15 cellular contexts compared by ENCODE assay signal in genomic region chr15:75622505-75622904, GRCh38. TPM values are rescaled to one million over a fixed set of nuclear protein-coding genes. Genes with fewer than 3 reads are reported as not detected.
DNase-seq lines count a peak whose midpoint lies in the region; ATAC-seq and TF ChIP-seq lines count a peak whose summit lies in the region.
"Had no signal": no experiment of that assay in that cellular context is flagged by ENCODE, and none has a peak within 500 bp of the region (broad histone marks: within the 10 kb centered on the region; RNA-seq: fewer than 3 reads in every experiment).

No MANE protein-coding gene starts in this region.

- no peaks in the 10 kb centered on the region for H3K9me3 Mint-ChIP-seq in stimulated activated naive CD8-positive, alpha-beta T cell treated with anti-CD3 and anti-CD28 coated beads, Interleukin-15, Interleukin-2, amounts not matched to agents 100 ng/mL and 50 ng/mL, for 24 hours
- no peaks in the 10 kb centered on the region for H3K9me3 Mint-ChIP-seq in immature natural killer cell
- H3K9me3 Mint-ChIP-seq: endodermal cell had no signal

- H3K9me3 ChIP-seq in T-helper 17 cell (ENCODE audit: control insufficient read depth, low read length, poor library complexity, severe bottlenecking) (no peaks in the 10 kb centered on the region), upper lobe of right lung (no peaks in the 10 kb centered on the region)
- H3K9me3 ChIP-seq: Caco-2 had no signal

- peaks cover 25% of the 10 kb centered on the region for H3K4me1 ChIP-seq in upper lobe of right lung
- H3K4me1 ChIP-seq: parathyroid adenoma had no signal

- no peak for TF ChIP-seq CTCF in upper lobe of right lung (IDR thresholded peaks at IDR 0.05)

- no peak for DNase-seq in stimulated activated naive CD8-positive, alpha-beta T cell treated with anti-CD3 and anti-CD28 coated beads, Interleukin-15, Interleukin-2, amounts not matched to agents 100 U/mL and 50 U/mL, for 24 hours
- no peak for DNase-seq in T-helper 17 cell
- no peak for DNase-seq in immature natural killer cell
- no peak for DNase-seq in upper lobe of right lung
- no peak for DNase-seq in NCI-H446 treated with DMSO at 0.1 percent for 48 hours (lab: John Stamatoyannopoulos, UW)
- no peak for DNase-seq in iPS-NIHi11 (ENCODE audit: low spot score)
- DNase-seq: Caco-2; endodermal cell; glutamatergic neuron; KG1; NCI-H1092 treated with DMSO at 0.1 percent for 48 hours; stimulated activated CD4-positive, alpha-beta T cell treated with anti-CD3 and anti-CD28 coated beads, Interleukin-4, amount 100 ng/mL, for 24 hours had no signal

- H3K4me3 ChIP-seq in upper lobe of right lung: no peak overlapping the region

- no peaks in the 10 kb centered on the region for H3K27me3 Mint-ChIP-seq in stimulated activated naive CD8-positive, alpha-beta T cell treated with anti-CD3 and anti-CD28 coated beads, Interleukin-15, Interleukin-2, amounts not matched to agents 100 ng/mL and 50 ng/mL, for 24 hours
- H3K27me3 Mint-ChIP-seq in T-helper 17 cell (no peaks in the 10 kb centered on the region), immature natural killer cell (ENCODE audit: low read depth in 3 of 3) (peaks cover 0 to 8% (median 6%) of the 10 kb centered on the region in 3 donors)

- H3K4me3 Mint-ChIP-seq in stimulated activated naive CD8-positive, alpha-beta T cell treated with anti-CD3 and anti-CD28 coated beads, Interleukin-15, Interleukin-2, amounts not matched to agents 100 ng/mL and 50 ng/mL, for 24 hours: no peak overlapping the region
- no peak overlapping the region for H3K4me3 Mint-ChIP-seq in T-helper 17 cell
- peak overlapping the region in 3 of 5 donors; percentile 14 to 51 (median 30) for H3K4me3 Mint-ChIP-seq in immature natural killer cell
- H3K4me3 Mint-ChIP-seq: endodermal cell had no signal

- peak overlapping the region; percentile 90 for H3K27ac Mint-ChIP-seq in stimulated activated naive CD8-positive, alpha-beta T cell treated with anti-CD3 and anti-CD28 coated beads, Interleukin-15, Interleukin-2, amounts not matched to agents 100 ng/mL and 50 ng/mL, for 24 hours
- H3K27ac Mint-ChIP-seq in T-helper 17 cell (peak overlapping the region; percentile 87), immature natural killer cell (peak overlapping the region; percentile 10 to 67 (median 46))

- ATAC-seq in stimulated activated naive CD8-positive, alpha-beta T cell treated with anti-CD3 and anti-CD28 coated beads, Interleukin-15, Interleukin-2, amounts not matched to agents 100 U/mL and 50 U/mL, for 24 hours: no peak
- ATAC-seq in T-helper 17 cell (no peak), upper lobe of right lung (no peak), HG02973 (IDR thresholded peaks at IDR 0.05; ENCODE audit: unreplicated experiment) (no peak)

- peaks cover 59% of the 10 kb centered on the region for H3K4me1 Mint-ChIP-seq in stimulated activated naive CD8-positive, alpha-beta T cell treated with anti-CD3 and anti-CD28 coated beads, Interleukin-15, Interleukin-2, amounts not matched to agents 100 ng/mL and 50 ng/mL, for 24 hours (ENCODE audit: low read depth)
- H3K4me1 Mint-ChIP-seq in T-helper 17 cell (peaks cover 27% of the 10 kb centered on the region), immature natural killer cell (peaks cover 32% of the 10 kb centered on the region in 2 donors)

- intact Hi-C loops in upper lobe of right lung (cut with DNase I): no loop called here

- peaks cover 27% of the 10 kb centered on the region for H3K36me3 ChIP-seq in upper lobe of right lung

- H3K36me3 Mint-ChIP-seq in stimulated activated naive CD8-positive, alpha-beta T cell treated with anti-CD3 and anti-CD28 coated beads, Interleukin-15, Interleukin-2, amounts not matched to agents 100 ng/mL and 50 ng/mL, for 24 hours (ENCODE audit: low read depth): peaks cover 31% of the 10 kb centered on the region
- peaks cover under 1% of the 10 kb centered on the region for H3K36me3 Mint-ChIP-seq in T-helper 17 cell (ENCODE audit: low read depth)
- peaks cover 0 to 12% (median under 1%) of the 10 kb centered on the region in 3 donors for H3K36me3 Mint-ChIP-seq in immature natural killer cell

- H3K27ac ChIP-seq in upper lobe of right lung: peak overlapping the region; percentile 11
- H3K27ac ChIP-seq: parathyroid adenoma had no signal

- no peaks in the 10 kb centered on the region for H3K27me3 ChIP-seq in upper lobe of right lung

RNA-seq across cellular contexts. Expression of gene SNUPN, which starts 3.0 kb away (rescaled TPM):
- 10 to 100 TPM; 14.5 to 15.0 TPM for total RNA-seq in T-helper 17 cell
- 10 to 100 TPM; 21.2 to 46.0 (median 31.5) TPM for polyA plus RNA-seq in immature natural killer cell
- 23.5 TPM for total RNA-seq in upper lobe of right lung

RNA-seq across cellular contexts. Expression of gene IMP3, which starts 17.5 kb away (rescaled TPM):
- total RNA-seq in T-helper 17 cell (10 to 100 TPM; 30.1 to 35.5 TPM), upper lobe of right lung (54.9 TPM)
- 100 to 1,000 TPM; 193 to 238 (median 221) TPM for polyA plus RNA-seq in immature natural killer cell

RNA-seq across cellular contexts. Expression of gene SNX33, which starts 25.2 kb away (rescaled TPM):
- total RNA-seq in T-helper 17 cell: 1 to 10 TPM; 1.7 to 1.8 TPM
- 1 to 10 TPM in 1 of 3 donors, under 1 TPM in 2; 0.43 to 1.3 (median 0.51) TPM for polyA plus RNA-seq in immature natural killer cell
- total RNA-seq in upper lobe of right lung: 31.0 TPM

RNA-seq across cellular contexts. Expression of gene PTPN9, which starts 43.4 kb away (rescaled TPM):
- total RNA-seq in T-helper 17 cell: 10 to 100 TPM; 19.8 to 21.6 TPM
- 10 to 100 TPM; 22.6 to 34.6 (median 31.2) TPM for polyA plus RNA-seq in immature natural killer cell
- total RNA-seq in upper lobe of right lung: 26.0 TPM

Comparison
In these comparisons a context has a peak if more than half of its experiments do, and no peak if none do; other contexts are left out.
1. H3K4me3 Mint-ChIP-seq: peak in immature natural killer cell (3 of 5); none in stimulated activated naive CD8-positive, alpha-beta T cell treated with anti-CD3 and anti-CD28 coated beads, Interleukin-15, Interleukin-2, amounts not matched to agents 100 ng/mL and 50 ng/mL, for 24 hours (single experiment) and T-helper 17 cell (single experiment).
2. RNA of gene SNX33, which starts 25.2 kb away (total RNA-seq): 31.0 TPM in upper lobe of right lung (single experiment); 1.7 to 1.8 TPM in T-helper 17 cell; every median in the first group is over 10 times any median in the second.
3. Peak in every context shown above with its lines, with median percentiles within 50 percentile points of each other: H3K27ac Mint-ChIP-seq.